9 cellular contexts compared by ENCODE assay signal in genomic region chr4:40305329-40306193, GRCh38.
DNase-seq lines count a peak whose midpoint lies in the region; ATAC-seq and TF ChIP-seq lines count a peak whose summit lies in the region.
"Had no signal": no experiment of that assay in that cellular context is flagged by ENCODE, and none has a peak within 500 bp of the region (broad histone marks: within the 10 kb centered on the region; RNA-seq: fewer than 3 reads in every experiment).

No MANE protein-coding gene starts in this region.

- H3K9me3 Mint-ChIP-seq in activated naive CD8-positive, alpha-beta T cell (ENCODE audit: low read depth) = peaks cover 4% of the 10 kb centered on the region

- H4K20me1 ChIP-seq in DND-41 (ENCODE audit: insufficient read depth, low read length) = no peaks in the 10 kb centered on the region

- no peak overlapping the region for H3K4me3 ChIP-seq in DND-41 (ENCODE audit: low read depth in 1 of 2, low read length in 2 of 2)
- H3K4me3 ChIP-seq: thoracic aorta had no signal

- H3K27me3 ChIP-seq in DND-41 (ENCODE audit: insufficient read depth, low read length, poor library complexity) = no peaks in the 10 kb centered on the region

- H3K4me3 Mint-ChIP-seq in activated naive CD8-positive, alpha-beta T cell = peak overlapping the region; percentile 66

- H3K27ac ChIP-seq in DND-41 (ENCODE audit: low read length) = peak overlapping the region; percentile 89
- H3K27ac ChIP-seq: thoracic aorta had no signal

- DNase-seq in DND-41 (peak; percentile 27), dedifferentiated amniotic fluid mesenchymal stem cell (ENCODE audit: extremely low spot score) (no peak), GOT3 (lab: John Stamatoyannopoulos, UW) (no peak), OCI-M2 (lab: John Stamatoyannopoulos, UW; ENCODE audit: unreplicated experiment) (no peak)
- no peak for DNase-seq in stimulated activated naive CD4-positive, alpha-beta T cell treated with Interleukin-2 at 50 U/mL for 16 hours (lab: John Stamatoyannopoulos, UW)

- peaks cover 92% of the 10 kb centered on the region for H3K4me1 Mint-ChIP-seq in activated naive CD8-positive, alpha-beta T cell (ENCODE audit: low read depth)

- peak overlapping the region; percentile 94 for H3K27ac Mint-ChIP-seq in activated naive CD8-positive, alpha-beta T cell

- peaks cover 93% of the 10 kb centered on the region for H3K4me1 ChIP-seq in DND-41 (ENCODE audit: insufficient read depth, low read length)

- peak overlapping the region; percentile 9; the same call in 1 of the 2 replicates for H3K4me2 ChIP-seq in DND-41 (ENCODE audit: insufficient read depth, low read length)

- H3K27me3 Mint-ChIP-seq in activated naive CD8-positive, alpha-beta T cell = no peaks in the 10 kb centered on the region

- peak overlapping the region; percentile 44; the same call in 1 of the 2 replicates for H3K9ac ChIP-seq in DND-41 (ENCODE audit: low read depth, low read length)

- H2AFZ ChIP-seq in DND-41 (ENCODE audit: low read depth, low read length) = no peak overlapping the region

- peaks cover 5% of the 10 kb centered on the region for H3K36me3 Mint-ChIP-seq in activated naive CD8-positive, alpha-beta T cell

- no peak for TF ChIP-seq CTCF in DND-41 (IDR thresholded peaks at IDR 0.05; ENCODE audit: borderline replicate concordance, extremely low read depth, low read length, poor library complexity, severe bottlenecking)

- ATAC-seq in DND-41 (ENCODE audit: insufficient read depth, low read depth) (no peak), GM19463 (IDR thresholded peaks at IDR 0.05; ENCODE audit: unreplicated experiment) (peak; percentile 40), HG03457 (IDR thresholded peaks at IDR 0.05; ENCODE audit: unreplicated experiment) (peak; percentile 40)

- H3K36me3 ChIP-seq in DND-41 (ENCODE audit: insufficient read depth, low read length) = no peaks in the 10 kb centered on the region
- H3K36me3 ChIP-seq: thoracic aorta had no signal

- H3K79me2 ChIP-seq in DND-41 (ENCODE audit: insufficient read depth, low read length) = peaks cover 35% of the 10 kb centered on the region

- H3K9me3 ChIP-seq in DND-41 (ENCODE audit: insufficient read depth, low read length, severe bottlenecking) = no peaks in the 10 kb centered on the region
- H3K9me3 ChIP-seq: thoracic aorta had no signal
